Comparison of ENCODE assay signal across 8 cellular contexts in genomic region chr1:119008483-119009299, GRCh38. TPM values are rescaled to one million over a fixed set of nuclear protein-coding genes. Genes with fewer than 3 reads are reported as not detected.
A peak's percentile ranks its signal among the peaks of the same experiment; 100 is the strongest.
DNase-seq lines count a peak whose midpoint lies in the region; ATAC-seq and TF ChIP-seq lines count a peak whose summit lies in the region.

No MANE protein-coding gene starts in this region.

- POLR2A ChIA-PET in PC-9 (lab: Charles Lee; ENCODE audit: unreplicated experiment): interaction anchor here (0.5 to 0.6 kb wide), 2 partner anchors 132 to 1070 kb away, joined by 3 to 8 read pairs; no protein-coding TSS in a partner anchor

- H3K27ac ChIP-seq in HL-60 (replicated peaks) (no peak overlapping the region), PC-9 (no peak overlapping the region), coronary artery (no peak overlapping the region), right lobe of liver (no peak overlapping the region), suprapubic skin (peak overlapping the region; percentile 51)

- no peaks in the 10 kb centered on the region for H3K9me3 ChIP-seq in PC-9 (ENCODE audit: insufficient read depth, low read depth)
- H3K9me3 ChIP-seq in right lobe of liver: no peaks in the 10 kb centered on the region
- H3K9me3 ChIP-seq in suprapubic skin: no peaks in the 10 kb centered on the region

- DNase-seq in AG09309 (ENCODE audit: low read depth) (no peak), GM13977 (ENCODE audit: low spot score) (peak; percentile 77), HL-60 (ENCODE audit: low read depth in 1 of 2, low spot score in 1 of 2) (peak in 1 of 2 experiments; percentile 36), PC-9 (peak in 1 of 2 experiments; percentile 20), coronary artery (ENCODE audit: low spot score) (no peak), right lobe of liver (no peak), suprapubic skin (ENCODE audit: low spot score in 2 of 2) (no peak)

- no peaks in the 10 kb centered on the region for H3K79me2 ChIP-seq in PC-9 (ENCODE audit: low read depth)

- CTCF ChIA-PET in PC-9 (lab: Charles Lee): interaction anchor here (0.6 kb wide), 5 partner anchors 24 to 994 kb away, joined by 3 to 5 read pairs (median 5); no protein-coding TSS in a partner anchor

- no peak for TF ChIP-seq POLR2A in right lobe of liver (IDR thresholded peaks at IDR 0.05)
- no peak for TF ChIP-seq POLR2A in suprapubic skin (IDR thresholded peaks at IDR 0.05)

- no peak overlapping the region for H2AFZ ChIP-seq in PC-9

- H3K27me3 ChIP-seq in HL-60 (ENCODE audit: insufficient read depth, poor library complexity, severe bottlenecking): peaks cover 61% of the 10 kb centered on the region
- no peaks in the 10 kb centered on the region for H3K27me3 ChIP-seq in PC-9 (ENCODE audit: insufficient read depth, low read depth)
- H3K27me3 ChIP-seq in right lobe of liver: peaks cover 8 to 35% of the 10 kb centered on the region in 2 donors
- H3K27me3 ChIP-seq in suprapubic skin: peaks cover 53% of the 10 kb centered on the region

- peak overlapping the region; percentile 13 for H3K4me3 ChIP-seq in AG09309 (ENCODE audit: control insufficient read depth, low read depth, low read length)
- no peak overlapping the region for H3K4me3 ChIP-seq in HL-60 (replicated peaks; ENCODE audit: insufficient read depth, low read length)
- H3K4me3 ChIP-seq in PC-9: no peak overlapping the region
- H3K4me3 ChIP-seq in coronary artery: peak overlapping the region; percentile 62
- peak overlapping the region; percentile 15 to 42 (median 38) for H3K4me3 ChIP-seq in right lobe of liver
- peak overlapping the region; percentile 45 for H3K4me3 ChIP-seq in suprapubic skin

- H4K20me1 ChIP-seq in PC-9 (ENCODE audit: insufficient read depth): no peaks in the 10 kb centered on the region

- TF ChIP-seq CTCF in AG09309 (IDR thresholded peaks at IDR 0.05; ENCODE audit: control insufficient read depth, insufficient read depth, low read depth, low read length, missing control alignments) (peak; percentile 53), GM13977 (IDR thresholded peaks at IDR 0.05; ENCODE audit: extremely low read depth, insufficient read depth, missing control alignments) (peak; percentile 54), HL-60 (IDR thresholded peaks at IDR 0.05; ENCODE audit: insufficient read depth, low read length) (peak; percentile 30), PC-9 (conservative IDR thresholded peaks at IDR 0.05) (peak; percentile 85), coronary artery (IDR thresholded peaks at IDR 0.05) (no peak), right lobe of liver (IDR thresholded peaks at IDR 0.05) (peak; percentile 51 to 80 (median 68)), suprapubic skin (IDR thresholded peaks at IDR 0.05) (peak in 1 of 2 donors; percentile 54)

- H3K4me2 ChIP-seq in PC-9: no peak overlapping the region

- no TSS peak for BruUV-seq in PC-9 (replicated peaks; lab: Mats Ljungman, UMichigan)

- no peaks in the 10 kb centered on the region for H3K36me3 ChIP-seq in PC-9 (ENCODE audit: low read depth)
- H3K36me3 ChIP-seq in right lobe of liver: no peaks in the 10 kb centered on the region
- H3K36me3 ChIP-seq in suprapubic skin: no peaks in the 10 kb centered on the region

- no peaks in the 10 kb centered on the region for H3K9me2 ChIP-seq in PC-9 (ENCODE audit: insufficient read depth)

- intact Hi-C loops in PC-9 (cut with micrococcal nuclease; ENCODE audit: unreplicated experiment): loop anchor here (2.0 to 10.0 kb wide), 3 partner anchors 266 to 932 kb away; no protein-coding TSS in a partner anchor
- intact Hi-C loops in right lobe of liver (cut with DNase I): no loop called here

- peak; percentile 83 for ATAC-seq in right lobe of liver
- no peak for ATAC-seq in HG03342 (IDR thresholded peaks at IDR 0.05; ENCODE audit: unreplicated experiment)

- no peaks in the 10 kb centered on the region for H3F3A ChIP-seq in PC-9 (ENCODE audit: insufficient read depth, low read depth)

- TF ChIP-seq EP300 in suprapubic skin (IDR thresholded peaks at IDR 0.05): no peak

- in situ Hi-C loops in GM13977 (cut with MboI; ENCODE audit: low pct_unique_long_range_greater_than_20kb, low sequenced_read_pairs, unreplicated experiment): loop anchor here (25.0 kb wide), 1 partner anchor 846 kb away; no protein-coding TSS in a partner anchor

- H3K4me1 ChIP-seq in PC-9 (replicated peaks; ENCODE audit: insufficient read depth) (no peaks in the 10 kb centered on the region), right lobe of liver (peaks cover 0 to 19% (median 2%) of the 10 kb centered on the region in 4 donors), suprapubic skin (peaks cover 32% of the 10 kb centered on the region)

- WGBS in right lobe of liver (ENCODE audit: insufficient coverage, low coverage, low lambda C conversion rate, missing lambda C conversion rate): 3% methylated on average over 12 of the region's 22 CpGs
- WGBS in suprapubic skin: 12% methylated on average over 21 of the region's 22 CpGs

RNA-seq across cellular contexts. Expression of gene TBX15, which starts 20.5 kb away (rescaled TPM):
- total RNA-seq in PC-9 (2021): not detected in 2 replicates
- total RNA-seq in right lobe of liver: 10 to 100 TPM in 5 of 6 experiments, under 1 TPM in 1; 0.29 to 56.5 (median 16.5) TPM
- total RNA-seq in suprapubic skin: 10 to 100 TPM in 1 of 4 donors, 1 to 10 TPM in 3; 3.3 to 10.8 (median 3.5) TPM

Comparison
In these comparisons a context has a peak if more than half of its experiments do, and no peak if none do; other contexts are left out.
1. H3K4me3 ChIP-seq: peak in AG09309 (single experiment), coronary artery (single experiment), right lobe of liver (3 of 3) and suprapubic skin (single experiment); none in HL-60 (single experiment) and PC-9 (single experiment).